ENCODE assay signal across 2 cellular contexts in the genomic region with DNA sequence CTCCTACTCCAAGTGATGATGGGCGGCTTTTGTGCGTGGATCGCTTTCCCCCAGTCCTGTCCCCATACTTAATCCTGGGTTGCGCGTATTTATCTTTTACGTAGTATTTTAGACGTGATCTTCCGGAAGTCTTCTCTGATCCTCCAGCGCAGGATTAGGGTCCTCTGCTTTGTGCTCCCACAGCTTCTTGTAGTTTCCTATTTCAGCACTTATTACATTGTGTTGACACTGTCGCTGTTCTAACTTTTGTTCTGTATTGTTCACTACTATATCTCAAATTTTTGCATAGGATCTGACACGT.
TF ChIP-seq lines count a peak whose summit lies in the region.

No MANE protein-coding gene starts in this region.

TF ChIP-seq in SK-N-SH, 30 proteins besides CTCF, POLR2A, EP300 and RAD21 (continued from another document):
- TF ChIP-seq ZBTB33 (IDR thresholded peaks at IDR 0.05; ENCODE audit: borderline replicate concordance, low read depth) (no peak), MXI1 (IDR thresholded peaks at IDR 0.05; ENCODE audit: low read depth, low read length) (no peak), NFIC (IDR thresholded peaks at IDR 0.05; ENCODE audit: borderline replicate concordance) (no peak)
- TF ChIP-seq, protein P1, sequence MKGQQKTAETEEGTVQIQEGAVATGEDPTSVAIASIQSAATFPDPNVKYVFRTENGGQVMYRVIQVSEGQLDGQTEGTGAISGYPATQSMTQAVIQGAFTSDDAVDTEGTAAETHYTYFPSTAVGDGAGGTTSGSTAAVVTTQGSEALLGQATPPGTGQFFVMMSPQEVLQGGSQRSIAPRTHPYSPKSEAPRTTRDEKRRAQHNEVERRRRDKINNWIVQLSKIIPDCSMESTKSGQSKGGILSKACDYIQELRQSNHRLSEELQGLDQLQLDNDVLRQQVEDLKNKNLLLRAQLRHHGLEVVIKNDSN (IDR thresholded peaks at IDR 0.05; ENCODE audit: borderline replicate concordance, low read depth) = no peak

TF ChIP-seq in SK-N-SH treated with all-trans-retinoic acid at 6 μM for 48 hours, 23 proteins besides CTCF, POLR2A, EP300 and RAD21 (continued from another document):
- no peak for TF ChIP-seq PATZ1 (CRISPR knock-in tag; IDR thresholded peaks at IDR 0.05; ENCODE audit: borderline replicate concordance)
- TF ChIP-seq ZNF70 (CRISPR knock-in tag; IDR thresholded peaks at IDR 0.05) = no peak
- TF ChIP-seq SNAI2 (CRISPR knock-in tag; IDR thresholded peaks at IDR 0.05) = no peak
- no peak for TF ChIP-seq CSRNP3 (CRISPR knock-in tag; IDR thresholded peaks at IDR 0.05)
- TF ChIP-seq ESRRG (CRISPR knock-in tag; IDR thresholded peaks at IDR 0.05) = no peak
